Comparison of ENCODE assay signal across 8 cellular contexts in the genomic region with DNA sequence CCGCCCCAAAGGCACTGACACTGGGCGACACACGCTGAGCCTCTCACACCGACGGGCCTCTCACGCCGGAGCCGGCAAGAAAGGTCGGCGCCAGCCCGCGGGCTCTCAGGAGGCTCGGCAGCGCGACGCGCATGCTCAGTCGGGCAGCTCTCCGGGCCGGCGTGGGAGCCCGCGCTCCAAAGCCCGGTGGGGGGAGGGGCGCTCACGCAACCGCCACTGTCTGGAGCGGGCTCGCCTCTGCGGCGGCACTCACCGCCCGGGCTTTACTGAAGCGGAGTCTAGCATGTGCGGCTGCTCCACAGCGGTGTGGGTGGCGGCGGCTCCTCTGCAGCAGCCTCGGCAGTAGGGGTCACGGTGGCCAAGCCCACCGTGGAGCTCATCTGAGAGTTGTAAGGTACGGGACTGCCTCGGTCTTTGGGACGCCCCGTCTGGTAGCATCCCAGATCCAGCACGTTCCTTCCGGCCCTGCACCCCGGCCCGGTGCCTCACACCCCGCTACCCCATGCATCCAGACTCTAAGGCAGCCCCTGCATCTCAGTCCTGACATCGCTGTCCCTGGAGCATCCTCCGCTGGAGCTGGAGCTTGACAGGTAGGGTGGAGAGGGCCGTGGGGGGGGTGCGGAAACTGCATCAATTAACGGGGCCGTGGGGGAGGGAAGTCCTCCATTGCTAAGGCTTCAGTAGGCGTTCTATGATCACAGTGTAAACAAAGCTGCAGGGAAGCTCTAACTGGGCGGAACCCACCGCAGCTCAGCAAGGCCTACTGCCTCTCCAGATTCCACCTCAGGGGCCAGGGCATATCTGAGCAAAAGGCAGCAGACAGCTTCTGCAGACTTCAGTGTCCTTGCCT. TPM values are rescaled to one million over a fixed set of nuclear protein-coding genes. Genes with fewer than 3 reads are reported as not detected.
DNase-seq lines count a peak whose midpoint lies in the region; ATAC-seq and TF ChIP-seq lines count a peak whose summit lies in the region.
"Not testable (repeated sequence)": the region's sequence is repeated elsewhere in the genome, so short reads cannot be mapped to it uniquely, and the experiment has no call there.

No MANE protein-coding gene starts in this region.

- peak; percentile 91 for ATAC-seq in GM21526 (IDR thresholded peaks at IDR 0.05; ENCODE audit: low FRiP score, unreplicated experiment)
- ATAC-seq in naive thymus-derived CD8-positive, alpha-beta T cell = peak; percentile 83 to 87

- H3K4me3 ChIP-seq in CD8-positive, alpha-beta memory T cell (ENCODE audit: low read length) = peak overlapping the region; percentile 37
- H3K4me3 ChIP-seq in HUES6 (ENCODE audit: low read depth, low read length) (peak overlapping the region; percentile 50), esophagus muscularis mucosa (peak overlapping the region; percentile 43 to 57 (median 50))

- H3K9me3 Mint-ChIP-seq in CD8-positive, alpha-beta memory T cell; activated T-helper 1 cell treated with anti-CD3 and anti-CD28 coated beads, Interleukin-12 subunit alpha, Interleukin-12 subunit beta, Interleukin-2, Interleukin-4 antibody, amounts not matched to agents 30 ng/mL and 10 ng/mL and 1 ng/mL, durations not matched to agents 14 hours and 24 hours and 36 hours; naive thymus-derived CD8-positive, alpha-beta T cell: not testable (repeated sequence)

- not testable (repeated sequence) for TF ChIP-seq EP300 in esophagus muscularis mucosa (IDR thresholded peaks at IDR 0.05)

- peaks cover 28 to 42% (median 38%) of the 10 kb centered on the region in 3 donors for H3K4me1 Mint-ChIP-seq in CD8-positive, alpha-beta memory T cell
- peaks cover 30% of the 10 kb centered on the region for H3K4me1 Mint-ChIP-seq in activated T-helper 1 cell treated with anti-CD3 and anti-CD28 coated beads, Interleukin-12 subunit alpha, Interleukin-12 subunit beta, Interleukin-2, Interleukin-4 antibody, amounts not matched to agents 30 ng/mL and 10 ng/mL and 1 ng/mL, durations not matched to agents 14 hours and 24 hours and 36 hours (ENCODE audit: low read depth)
- H3K4me1 Mint-ChIP-seq in naive thymus-derived CD8-positive, alpha-beta T cell = peaks cover 24 to 43% (median 39%) of the 10 kb centered on the region in 4 donors

- intact Hi-C loops in activated T-helper 1 cell treated with anti-CD3 and anti-CD28 coated beads, Interleukin-12 subunit alpha, Interleukin-12 subunit beta, Interleukin-2, Interleukin-4 antibody, amounts not matched to agents 30 ng/mL and 10 ng/mL and 1 ng/mL, durations not matched to agents 14 hours and 24 hours and 36 hours (cut with micrococcal nuclease); esophagus muscularis mucosa (cut with DNase I): not testable (repeated sequence)

- H3K4me3 Mint-ChIP-seq in CD8-positive, alpha-beta memory T cell = peak overlapping the region; percentile 77 to 96 (median 90)
- H3K4me3 Mint-ChIP-seq in activated T-helper 1 cell treated with anti-CD3 and anti-CD28 coated beads, Interleukin-12 subunit alpha, Interleukin-12 subunit beta, Interleukin-2, Interleukin-4 antibody, amounts not matched to agents 30 ng/mL and 10 ng/mL and 1 ng/mL, durations not matched to agents 14 hours and 24 hours and 36 hours = peak overlapping the region; percentile 81
- peak overlapping the region; percentile 73 to 95 (median 85) for H3K4me3 Mint-ChIP-seq in naive thymus-derived CD8-positive, alpha-beta T cell

- not testable (repeated sequence) for H3K27ac ChIP-seq in CD8-positive, alpha-beta memory T cell (ENCODE audit: low read depth, low read length); HUES6 (ENCODE audit: low read depth, low read length)
- H3K27ac ChIP-seq in esophagus muscularis mucosa (replicated peaks in 1 of 4) = peak overlapping the region in 3 of 4 donors; percentile 63 to 72 (median 72)

- H3K9ac ChIP-seq in HUES6 (ENCODE audit: low read length) = not testable (repeated sequence)

- WGBS in esophagus muscularis mucosa = 19% methylated on average over 5 of the region's 59 CpGs

- POLR2A ChIA-PET in CD8-positive, alpha-beta memory T cell (lab: Charles Lee) = interaction anchor here (0.6 to 1.1 kb wide), 2 partner anchors 102 to 264 kb away, joined by 3 to 4 read pairs; partner anchors contain the start of gene RABGGTA
- POLR2A ChIA-PET in naive thymus-derived CD8-positive, alpha-beta T cell (lab: Charles Lee) = interaction anchor here (0.9 to 1.9 kb wide), 6 partner anchors 21 to 686 kb away, joined by 3 to 9 read pairs (median 4); partner anchors contain the start of genes DCAF11, NRL, PABPN1 and PCK2

- TF ChIP-seq CTCF in esophagus muscularis mucosa (IDR thresholded peaks at IDR 0.05) = not testable (repeated sequence)

- not testable (repeated sequence) for H3K27me3 Mint-ChIP-seq in CD8-positive, alpha-beta memory T cell; activated T-helper 1 cell treated with anti-CD3 and anti-CD28 coated beads, Interleukin-12 subunit alpha, Interleukin-12 subunit beta, Interleukin-2, Interleukin-4 antibody, amounts not matched to agents 30 ng/mL and 10 ng/mL and 1 ng/mL, durations not matched to agents 14 hours and 24 hours and 36 hours (ENCODE audit: insufficient read depth); naive thymus-derived CD8-positive, alpha-beta T cell

- peak; percentile 62 to 80 (median 71) for DNase-seq in CD8-positive, alpha-beta memory T cell
- peak; percentile 42 for DNase-seq in RPMI8226
- peak; percentile 67 for DNase-seq in activated T-helper 1 cell treated with anti-CD3 and anti-CD28 coated beads, Interleukin-12 subunit alpha, Interleukin-12 subunit beta, Interleukin-2, Interleukin-4 antibody, amounts not matched to agents 30 ng/mL and 10 ng/mL and 1 ng/mL, durations not matched to agents 14 hours and 24 hours and 36 hours (ENCODE audit: low spot score)
- not testable (repeated sequence) for DNase-seq in esophagus muscularis mucosa (ENCODE audit: extremely low spot score)
- peak; percentile 32 to 79 (median 70) for DNase-seq in naive thymus-derived CD8-positive, alpha-beta T cell
- DNase-seq in stimulated activated CD8-positive, alpha-beta memory T cell treated with anti-CD3 and anti-CD28 coated beads, Interleukin-15, amount 100 ng/mL, for 48 hours (ENCODE audit: low read depth in 2 of 2) = peak; percentile 45 to 56

- H3K36me3 Mint-ChIP-seq in CD8-positive, alpha-beta memory T cell; activated T-helper 1 cell treated with anti-CD3 and anti-CD28 coated beads, Interleukin-12 subunit alpha, Interleukin-12 subunit beta, Interleukin-2, Interleukin-4 antibody, amounts not matched to agents 30 ng/mL and 10 ng/mL and 1 ng/mL, durations not matched to agents 14 hours and 24 hours and 36 hours (ENCODE audit: low read depth); naive thymus-derived CD8-positive, alpha-beta T cell: not testable (repeated sequence)

- not testable (repeated sequence) for H3K9me3 ChIP-seq in CD8-positive, alpha-beta memory T cell (ENCODE audit: low read length); HUES6 (ENCODE audit: control insufficient read depth, insufficient read depth, low read depth, low read length); esophagus muscularis mucosa

- H3K27me3 ChIP-seq in CD8-positive, alpha-beta memory T cell (ENCODE audit: insufficient read depth, low read length, poor library complexity, severe bottlenecking); HUES6 (ENCODE audit: control insufficient read depth, insufficient read depth, low read length); esophagus muscularis mucosa: not testable (repeated sequence)

- peak overlapping the region; percentile 76 to 98 (median 90) for H3K27ac Mint-ChIP-seq in CD8-positive, alpha-beta memory T cell
- H3K27ac Mint-ChIP-seq in activated T-helper 1 cell treated with anti-CD3 and anti-CD28 coated beads, Interleukin-12 subunit alpha, Interleukin-12 subunit beta, Interleukin-2, Interleukin-4 antibody, amounts not matched to agents 30 ng/mL and 10 ng/mL and 1 ng/mL, durations not matched to agents 14 hours and 24 hours and 36 hours = peak overlapping the region; percentile 78
- peak overlapping the region; percentile 75 to 96 (median 93) for H3K27ac Mint-ChIP-seq in naive thymus-derived CD8-positive, alpha-beta T cell

- CTCF ChIA-PET in CD8-positive, alpha-beta memory T cell (lab: Charles Lee) = not testable (repeated sequence)

- peaks cover 16% of the 10 kb centered on the region for H3K4me1 ChIP-seq in CD8-positive, alpha-beta memory T cell (ENCODE audit: insufficient read depth, low read length)
- not testable (repeated sequence) for H3K4me1 ChIP-seq in HUES6 (ENCODE audit: control insufficient read depth, insufficient read depth, low read length); esophagus muscularis mucosa

- not testable (repeated sequence) for H3K36me3 ChIP-seq in CD8-positive, alpha-beta memory T cell (ENCODE audit: insufficient read depth, low read length); HUES6 (ENCODE audit: control insufficient read depth, insufficient read depth, low read length); esophagus muscularis mucosa

- not testable (repeated sequence) for TF ChIP-seq POLR2A in esophagus muscularis mucosa (IDR thresholded peaks at IDR 0.05; ENCODE audit: low read depth)

RNA-seq across cellular contexts. Expression of gene DHRS4L2, which starts 18.4 kb away (rescaled TPM):
- total RNA-seq in CD8-positive, alpha-beta memory T cell = 10 to 100 TPM; 21.1 to 23.4 TPM
- polyA plus RNA-seq in CD8-positive, alpha-beta memory T cell = 18.4 TPM
- total RNA-seq in activated T-helper 1 cell treated with anti-CD3 and anti-CD28 coated beads, Interleukin-12 subunit alpha, Interleukin-12 subunit beta, Interleukin-2, Interleukin-4 antibody, amounts not matched to agents 30 ng/mL and 10 ng/mL and 1 ng/mL, durations not matched to agents 14 hours and 24 hours and 36 hours = 17.9 and 20.9 TPM in 2 replicates
- total RNA-seq in esophagus muscularis mucosa = 10 to 100 TPM in 3 of 4 donors, 1 to 10 TPM in 1; 9.4 to 23.9 (median 21.1) TPM
- total RNA-seq in naive thymus-derived CD8-positive, alpha-beta T cell = 10 to 100 TPM; 15.1 to 17.3 TPM
- 10 to 100 TPM; 10.9 to 24.0 (median 21.2) TPM for polyA plus RNA-seq in naive thymus-derived CD8-positive, alpha-beta T cell

RNA-seq across cellular contexts. Expression of gene CARMIL3, which starts 44.7 kb away (rescaled TPM):
- total RNA-seq in CD8-positive, alpha-beta memory T cell = 1 to 10 TPM; 1.2 to 1.5 TPM
- polyA plus RNA-seq in CD8-positive, alpha-beta memory T cell = 0.14 TPM
- total RNA-seq in activated T-helper 1 cell treated with anti-CD3 and anti-CD28 coated beads, Interleukin-12 subunit alpha, Interleukin-12 subunit beta, Interleukin-2, Interleukin-4 antibody, amounts not matched to agents 30 ng/mL and 10 ng/mL and 1 ng/mL, durations not matched to agents 14 hours and 24 hours and 36 hours = 3.0 and 3.4 TPM in 2 replicates
- total RNA-seq in esophagus muscularis mucosa = under 1 TPM in 2 of 4 donors, not detected in 2; 0.17 to 0.29 TPM
- total RNA-seq in naive thymus-derived CD8-positive, alpha-beta T cell = under 1 TPM in 1 of 2 experiments, not detected in 1; 0.16 TPM
- polyA plus RNA-seq in naive thymus-derived CD8-positive, alpha-beta T cell = under 1 TPM in 1 of 3 donors, not detected in 2; 0.03 TPM

RNA-seq across cellular contexts. Expression of gene DHRS4, which starts 53.5 kb away (rescaled TPM):
- total RNA-seq in CD8-positive, alpha-beta memory T cell = 10 to 100 TPM; 24.0 to 25.2 TPM
- polyA plus RNA-seq in CD8-positive, alpha-beta memory T cell = 42.0 TPM
- 13.9 and 18.4 TPM in 2 replicates for total RNA-seq in activated T-helper 1 cell treated with anti-CD3 and anti-CD28 coated beads, Interleukin-12 subunit alpha, Interleukin-12 subunit beta, Interleukin-2, Interleukin-4 antibody, amounts not matched to agents 30 ng/mL and 10 ng/mL and 1 ng/mL, durations not matched to agents 14 hours and 24 hours and 36 hours
- 10 to 100 TPM; 37.1 to 54.4 (median 46.3) TPM for total RNA-seq in esophagus muscularis mucosa
- total RNA-seq in naive thymus-derived CD8-positive, alpha-beta T cell = 10 to 100 TPM; 15.2 to 16.9 TPM
- 10 to 100 TPM; 28.8 to 37.6 (median 34.9) TPM for polyA plus RNA-seq in naive thymus-derived CD8-positive, alpha-beta T cell
